1 cellular context compared by ENCODE assay signal in genomic region chr11:69674267-69674885, GRCh38.
TF ChIP-seq lines count a peak whose summit lies in the region.

No MANE protein-coding gene starts in this region.

TF ChIP-seq in H1, 55 proteins besides CTCF, POLR2A, EP300 and RAD21:
- TF ChIP-seq, protein P1, sequence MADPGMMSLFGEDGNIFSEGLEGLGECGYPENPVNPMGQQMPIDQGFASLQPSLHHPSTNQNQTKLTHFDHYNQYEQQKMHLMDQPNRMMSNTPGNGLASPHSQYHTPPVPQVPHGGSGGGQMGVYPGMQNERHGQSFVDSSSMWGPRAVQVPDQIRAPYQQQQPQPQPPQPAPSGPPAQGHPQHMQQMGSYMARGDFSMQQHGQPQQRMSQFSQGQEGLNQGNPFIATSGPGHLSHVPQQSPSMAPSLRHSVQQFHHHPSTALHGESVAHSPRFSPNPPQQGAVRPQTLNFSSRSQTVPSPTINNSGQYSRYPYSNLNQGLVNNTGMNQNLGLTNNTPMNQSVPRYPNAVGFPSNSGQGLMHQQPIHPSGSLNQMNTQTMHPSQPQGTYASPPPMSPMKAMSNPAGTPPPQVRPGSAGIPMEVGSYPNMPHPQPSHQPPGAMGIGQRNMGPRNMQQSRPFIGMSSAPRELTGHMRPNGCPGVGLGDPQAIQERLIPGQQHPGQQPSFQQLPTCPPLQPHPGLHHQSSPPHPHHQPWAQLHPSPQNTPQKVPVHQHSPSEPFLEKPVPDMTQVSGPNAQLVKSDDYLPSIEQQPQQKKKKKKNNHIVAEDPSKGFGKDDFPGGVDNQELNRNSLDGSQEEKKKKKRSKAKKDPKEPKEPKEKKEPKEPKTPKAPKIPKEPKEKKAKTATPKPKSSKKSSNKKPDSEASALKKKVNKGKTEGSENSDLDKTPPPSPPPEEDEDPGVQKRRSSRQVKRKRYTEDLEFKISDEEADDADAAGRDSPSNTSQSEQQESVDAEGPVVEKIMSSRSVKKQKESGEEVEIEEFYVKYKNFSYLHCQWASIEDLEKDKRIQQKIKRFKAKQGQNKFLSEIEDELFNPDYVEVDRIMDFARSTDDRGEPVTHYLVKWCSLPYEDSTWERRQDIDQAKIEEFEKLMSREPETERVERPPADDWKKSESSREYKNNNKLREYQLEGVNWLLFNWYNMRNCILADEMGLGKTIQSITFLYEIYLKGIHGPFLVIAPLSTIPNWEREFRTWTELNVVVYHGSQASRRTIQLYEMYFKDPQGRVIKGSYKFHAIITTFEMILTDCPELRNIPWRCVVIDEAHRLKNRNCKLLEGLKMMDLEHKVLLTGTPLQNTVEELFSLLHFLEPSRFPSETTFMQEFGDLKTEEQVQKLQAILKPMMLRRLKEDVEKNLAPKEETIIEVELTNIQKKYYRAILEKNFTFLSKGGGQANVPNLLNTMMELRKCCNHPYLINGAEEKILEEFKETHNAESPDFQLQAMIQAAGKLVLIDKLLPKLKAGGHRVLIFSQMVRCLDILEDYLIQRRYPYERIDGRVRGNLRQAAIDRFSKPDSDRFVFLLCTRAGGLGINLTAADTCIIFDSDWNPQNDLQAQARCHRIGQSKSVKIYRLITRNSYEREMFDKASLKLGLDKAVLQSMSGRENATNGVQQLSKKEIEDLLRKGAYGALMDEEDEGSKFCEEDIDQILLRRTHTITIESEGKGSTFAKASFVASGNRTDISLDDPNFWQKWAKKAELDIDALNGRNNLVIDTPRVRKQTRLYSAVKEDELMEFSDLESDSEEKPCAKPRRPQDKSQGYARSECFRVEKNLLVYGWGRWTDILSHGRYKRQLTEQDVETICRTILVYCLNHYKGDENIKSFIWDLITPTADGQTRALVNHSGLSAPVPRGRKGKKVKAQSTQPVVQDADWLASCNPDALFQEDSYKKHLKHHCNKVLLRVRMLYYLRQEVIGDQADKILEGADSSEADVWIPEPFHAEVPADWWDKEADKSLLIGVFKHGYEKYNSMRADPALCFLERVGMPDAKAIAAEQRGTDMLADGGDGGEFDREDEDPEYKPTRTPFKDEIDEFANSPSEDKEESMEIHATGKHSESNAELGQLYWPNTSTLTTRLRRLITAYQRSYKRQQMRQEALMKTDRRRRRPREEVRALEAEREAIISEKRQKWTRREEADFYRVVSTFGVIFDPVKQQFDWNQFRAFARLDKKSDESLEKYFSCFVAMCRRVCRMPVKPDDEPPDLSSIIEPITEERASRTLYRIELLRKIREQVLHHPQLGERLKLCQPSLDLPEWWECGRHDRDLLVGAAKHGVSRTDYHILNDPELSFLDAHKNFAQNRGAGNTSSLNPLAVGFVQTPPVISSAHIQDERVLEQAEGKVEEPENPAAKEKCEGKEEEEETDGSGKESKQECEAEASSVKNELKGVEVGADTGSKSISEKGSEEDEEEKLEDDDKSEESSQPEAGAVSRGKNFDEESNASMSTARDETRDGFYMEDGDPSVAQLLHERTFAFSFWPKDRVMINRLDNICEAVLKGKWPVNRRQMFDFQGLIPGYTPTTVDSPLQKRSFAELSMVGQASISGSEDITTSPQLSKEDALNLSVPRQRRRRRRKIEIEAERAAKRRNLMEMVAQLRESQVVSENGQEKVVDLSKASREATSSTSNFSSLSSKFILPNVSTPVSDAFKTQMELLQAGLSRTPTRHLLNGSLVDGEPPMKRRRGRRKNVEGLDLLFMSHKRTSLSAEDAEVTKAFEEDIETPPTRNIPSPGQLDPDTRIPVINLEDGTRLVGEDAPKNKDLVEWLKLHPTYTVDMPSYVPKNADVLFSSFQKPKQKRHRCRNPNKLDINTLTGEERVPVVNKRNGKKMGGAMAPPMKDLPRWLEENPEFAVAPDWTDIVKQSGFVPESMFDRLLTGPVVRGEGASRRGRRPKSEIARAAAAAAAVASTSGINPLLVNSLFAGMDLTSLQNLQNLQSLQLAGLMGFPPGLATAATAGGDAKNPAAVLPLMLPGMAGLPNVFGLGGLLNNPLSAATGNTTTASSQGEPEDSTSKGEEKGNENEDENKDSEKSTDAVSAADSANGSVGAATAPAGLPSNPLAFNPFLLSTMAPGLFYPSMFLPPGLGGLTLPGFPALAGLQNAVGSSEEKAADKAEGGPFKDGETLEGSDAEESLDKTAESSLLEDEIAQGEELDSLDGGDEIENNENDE (IDR thresholded peaks at IDR 0.05; ENCODE audit: insufficient replicate concordance, low read length): no peak
- TF ChIP-seq CHD2 (IDR thresholded peaks at IDR 0.05; ENCODE audit: low read length) (no peak), EGR1 (IDR thresholded peaks at IDR 0.05; ENCODE audit: borderline replicate concordance, low read depth, low read length) (no peak), TAF7 (optimal IDR thresholded peaks at IDR 0.05; ENCODE audit: borderline replicate concordance, low read depth, low read length) (no peak), NRF1 (IDR thresholded peaks at IDR 0.05; ENCODE audit: low read depth, low read length) (no peak), SRF (IDR thresholded peaks at IDR 0.05; ENCODE audit: low read depth, low read length) (no peak), CBX5 (IDR thresholded peaks at IDR 0.05; ENCODE audit: low read depth, low read length) (no peak), CEBPB (IDR thresholded peaks at IDR 0.05; ENCODE audit: low read depth, low read length) (no peak), HDAC2 (IDR thresholded peaks at IDR 0.05; ENCODE audit: borderline replicate concordance in 1 of 2, low read depth in 2 of 2, low read length in 2 of 2) (no peak), CBX8 (IDR thresholded peaks at IDR 0.05; ENCODE audit: borderline replicate concordance, low read depth, low read length) (no peak), POU5F1 (IDR thresholded peaks at IDR 0.05; ENCODE audit: low read depth, low read length) (no peak), KDM1A (IDR thresholded peaks at IDR 0.05; ENCODE audit: borderline replicate concordance, low read length) (no peak), JUN (IDR thresholded peaks at IDR 0.05; ENCODE audit: low read depth, low read length) (no peak), FOSL1 (IDR thresholded peaks at IDR 0.05; ENCODE audit: insufficient read depth, low read depth, low read length) (no peak), RBBP5 (IDR thresholded peaks at IDR 0.05; ENCODE audit: borderline replicate concordance, low read depth, low read length) (no peak), YY1 (IDR thresholded peaks at IDR 0.05; ENCODE audit: low read depth, low read length) (no peak), CREB1 (IDR thresholded peaks at IDR 0.05) (no peak)
